In the genomic region with DNA sequence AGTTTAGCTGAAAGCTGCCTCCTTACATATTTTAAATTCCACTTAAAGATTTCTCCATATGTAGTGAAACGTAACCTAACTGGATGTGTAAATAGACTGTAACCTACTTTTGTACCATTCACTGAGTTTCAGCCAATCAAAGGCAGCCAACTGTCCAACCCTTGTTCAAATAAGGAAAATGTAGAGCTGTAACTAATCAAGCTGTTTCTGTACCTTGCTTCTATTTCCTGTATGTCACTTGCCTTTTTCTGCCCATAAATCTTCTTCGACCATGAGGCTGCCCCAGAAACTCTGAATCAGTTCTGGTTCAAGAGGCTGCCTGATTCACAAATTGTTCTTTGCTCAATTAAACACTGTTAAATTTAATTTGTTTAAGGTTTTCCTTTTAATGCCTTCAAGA, we compare ENCODE assay signal across 19 cellular contexts. TPM values are rescaled to one million over a fixed set of nuclear protein-coding genes. Genes with fewer than 3 reads are reported as not detected.
DNase-seq lines count a peak whose midpoint lies in the region; ATAC-seq, FAIRE-seq and TF ChIP-seq lines count a peak whose summit lies in the region.
"Had no signal": no experiment of that assay in that cellular context is flagged by ENCODE, and none has a peak within 500 bp of the region (broad histone marks: within the 10 kb centered on the region; RNA-seq: fewer than 3 reads in every experiment).

No MANE protein-coding gene starts in this region.

- H3K4me3 Mint-ChIP-seq in nephron = peak overlapping the region in 1 of 3 experiments; percentile 7
- H3K4me3 Mint-ChIP-seq: activated CD4-positive, alpha-beta T cell treated with anti-CD3 and anti-CD28 coated beads, Interleukin-2, amount 10 ng/mL, durations not matched to agents 24 days and 14 days; B cell; dendritic cell treated with granulocyte-macrophage colony-stimulating factor and Interleukin-4, amounts not matched to agents 40 ng/mL and 50 ng/mL, for 4 days had no signal

- no peak for FAIRE-seq in bronchial epithelial cell (lab: Jason Lieb, UNC)

- peaks cover 14% of the 10 kb centered on the region for H3K36me3 Mint-ChIP-seq in nephron (ENCODE audit: low read depth)

- no peaks in the 10 kb centered on the region for H3K9me3 Mint-ChIP-seq in nephron
- H3K9me3 Mint-ChIP-seq: activated CD4-positive, alpha-beta T cell treated with anti-CD3 and anti-CD28 coated beads, Interleukin-2, amount 10 ng/mL, durations not matched to agents 24 days and 14 days; dendritic cell treated with granulocyte-macrophage colony-stimulating factor and Interleukin-4, amounts not matched to agents 40 ng/mL and 50 ng/mL, for 4 days had no signal

- peaks cover 8% of the 10 kb centered on the region for H3K27me3 Mint-ChIP-seq in nephron (ENCODE audit: low read depth)
- H3K27me3 Mint-ChIP-seq: dendritic cell treated with granulocyte-macrophage colony-stimulating factor and Interleukin-4, amounts not matched to agents 40 ng/mL and 50 ng/mL, for 4 days had no signal

- peak overlapping the region; percentile 32 to 83 (median 59) for H3K27ac Mint-ChIP-seq in nephron
- H3K27ac Mint-ChIP-seq: activated CD4-positive, alpha-beta T cell treated with anti-CD3 and anti-CD28 coated beads, Interleukin-2, amount 10 ng/mL, durations not matched to agents 24 days and 14 days; B cell; dendritic cell treated with granulocyte-macrophage colony-stimulating factor and Interleukin-4, amounts not matched to agents 40 ng/mL and 50 ng/mL, for 4 days had no signal

- no peaks in the 10 kb centered on the region for H3K27me3 ChIP-seq in bronchial epithelial cell (ENCODE audit: control insufficient read depth, insufficient read depth, low read length)

- H3K4me3 ChIP-seq in bronchial epithelial cell (ENCODE audit: low read depth, low read length) = no peak overlapping the region
- H3K4me3 ChIP-seq: tibial nerve had no signal

- H3K36me3 ChIP-seq in bronchial epithelial cell (ENCODE audit: control insufficient read depth, insufficient read depth, low read length) = no peaks in the 10 kb centered on the region
- H3K36me3 ChIP-seq: tibial nerve had no signal

- TF ChIP-seq CTCF in bronchial epithelial cell (IDR thresholded peaks at IDR 0.05; ENCODE audit: insufficient read depth, low read length, severe bottlenecking) = no peak
- no peak for TF ChIP-seq CTCF in nephron (IDR thresholded peaks at IDR 0.05; ENCODE audit: unreplicated experiment in 3 of 3)

- no peak for ATAC-seq in HG03469 (IDR thresholded peaks at IDR 0.05; ENCODE audit: unreplicated experiment)
- no peak for ATAC-seq in GM18502 (IDR thresholded peaks at IDR 0.05; ENCODE audit: poor library complexity, unreplicated experiment)
- no peak for ATAC-seq in HG03095 (IDR thresholded peaks at IDR 0.05; ENCODE audit: unreplicated experiment)

- H3K4me1 Mint-ChIP-seq in nephron = peaks cover 59% of the 10 kb centered on the region
- H3K4me1 Mint-ChIP-seq: activated CD4-positive, alpha-beta T cell treated with anti-CD3 and anti-CD28 coated beads, Interleukin-2, amount 10 ng/mL, durations not matched to agents 24 days and 14 days had no signal

- DNase-seq in DMS153 treated with DMSO at 0.1 percent for 48 hours (lab: John Stamatoyannopoulos, UW; ENCODE audit: unreplicated experiment) (peak; percentile 30), NCI-H2029 (lab: John Stamatoyannopoulos, UW) (peak; percentile 58), bronchial epithelial cell (ENCODE audit: low read depth) (peak; percentile 47)
- DNase-seq in activated CD4-positive, CD25-positive, alpha-beta regulatory T cell treated with anti-CD3 and anti-CD28 coated beads, Interleukin-2, amount 50 U/mL, for 72 hours = no peak
- DNase-seq: activated CD4-positive, alpha-beta T cell treated with anti-CD3 and anti-CD28 coated beads, Interleukin-2, amount 10 ng/mL, durations not matched to agents 24 days and 14 days; activated T-cell treated with anti-CD3 and anti-CD28 coated beads, Interleukin-2, amount 50 U/mL, for 48 hours; DND-41; IMR-90; NCI-H1436 treated with DMSO at 0.1 percent for 48 hours; NCI-H524; stimulated activated CD8-positive, alpha-beta memory T cell treated with anti-CD3 and anti-CD28 coated beads, Interleukin-4, amount 100 ng/mL, for 48 hours; T-helper 2 cell had no signal

RNA-seq across cellular contexts. Expression of gene SLC7A8, which starts 6.3 kb away (rescaled TPM):
- total RNA-seq in bronchial epithelial cell = 1.1 and 9.0 TPM in 2 replicates
- total RNA-seq: activated CD4-positive, alpha-beta T cell treated with anti-CD3 and anti-CD28 coated beads, Interleukin-2, amount 10 ng/mL, durations not matched to agents 24 days and 14 days; IMR-90 had no signal

RNA-seq across cellular contexts. Expression of gene CEBPE, which starts 58.1 kb away (rescaled TPM):
- not detected in 2 replicates for total RNA-seq in bronchial epithelial cell
- total RNA-seq: IMR-90, tibial nerve had no signal
